In the genomic region with DNA sequence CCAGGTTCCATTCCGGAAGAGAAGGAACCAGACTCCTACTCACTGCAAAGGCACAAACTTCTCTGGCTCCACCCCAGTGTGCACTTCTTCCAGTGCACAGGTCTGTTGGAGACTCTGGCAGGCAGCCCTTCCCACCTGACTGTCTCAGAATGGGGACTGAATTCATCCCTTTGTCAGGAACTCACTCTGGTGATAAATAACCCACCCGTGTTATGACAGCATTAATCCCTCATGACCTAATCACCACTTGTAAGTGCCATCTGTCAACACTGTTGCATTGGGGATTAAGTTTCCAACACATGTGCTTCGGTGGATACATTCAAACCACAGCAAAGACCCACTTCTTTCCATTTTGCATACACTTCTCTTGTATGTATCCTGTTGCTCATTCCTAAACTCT, we compare ENCODE assay signal across 14 cellular contexts.
"Had no signal": no experiment of that assay in that cellular context is flagged by ENCODE, and none has a peak within 500 bp of the region (broad histone marks: within the 10 kb centered on the region; RNA-seq: fewer than 3 reads in every experiment).

No MANE protein-coding gene starts in this region.

- H3K27me3 ChIP-seq: brain microvascular endothelial cell, esophagus squamous epithelium had no signal

- H3K36me3 ChIP-seq: brain microvascular endothelial cell, esophagus squamous epithelium, thoracic aorta had no signal

- DNase-seq: activated CD4-positive, alpha-beta T cell treated with anti-CD3 and anti-CD28 coated beads for 4 hours; activated CD8-positive, alpha-beta memory T cell treated with anti-CD3 and anti-CD28 coated beads, Interleukin-2, amount 50 U/mL, for 4 hours; activated CD8-positive, alpha-beta T cell treated with anti-CD3 and anti-CD28 coated beads, Interleukin-2, amount 10 ng/mL, durations not matched to agents 7 days and 5 days; activated naive CD4-positive, alpha-beta T cell; anterior cingulate cortex; brain microvascular endothelial cell; esophagus squamous epithelium; hypothalamus; left ventricle myocardium superior; mucosa of descending colon; naive thymus-derived CD4-positive, alpha-beta T cell; stimulated activated CD4-positive, alpha-beta T cell treated with anti-CD3 and anti-CD28 coated beads, Interleukin-1b, Interleukin-23, amount 100 ng/mL, for 48 hours had no signal

- H3K4me3 ChIP-seq: coronary artery, esophagus squamous epithelium, mucosa of descending colon, thoracic aorta had no signal
